ENCODE assay signal across 15 cellular contexts in the genomic region with DNA sequence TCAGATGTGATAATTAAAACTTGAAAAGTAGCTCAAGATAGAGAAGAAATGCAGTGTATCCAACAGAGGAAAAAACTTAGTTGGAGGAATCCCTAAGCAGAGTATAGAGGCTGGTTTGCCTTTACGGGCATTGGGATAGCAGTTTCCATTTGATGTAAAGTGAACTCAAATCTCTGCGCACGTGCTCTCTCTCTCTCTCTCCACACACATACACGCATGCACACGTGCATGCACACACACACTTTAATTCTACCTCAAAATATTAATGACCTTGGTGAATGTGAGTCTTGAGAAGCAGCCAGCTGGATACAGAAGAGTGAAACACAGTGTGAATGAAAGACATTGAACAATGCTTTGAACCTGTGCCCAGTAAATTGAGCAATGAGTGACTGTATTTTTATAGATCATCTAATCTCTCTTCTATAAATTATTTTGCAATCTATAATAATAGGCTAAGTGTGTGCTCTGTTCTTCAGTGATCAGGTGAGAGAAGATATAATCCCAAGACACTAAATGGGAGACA.
DNase-seq lines count a peak whose midpoint lies in the region; ATAC-seq and TF ChIP-seq lines count a peak whose summit lies in the region.
"Had no signal": no experiment of that assay in that cellular context is flagged by ENCODE, and none has a peak within 500 bp of the region (broad histone marks: within the 10 kb centered on the region; RNA-seq: fewer than 3 reads in every experiment).

No MANE protein-coding gene starts in this region.

- no peaks in the 10 kb centered on the region for H3K36me3 ChIP-seq in RWPE2 (ENCODE audit: low read depth)

- DNase-seq in AG10803 (ENCODE audit: low read depth): peak; percentile 24
- DNase-seq in RWPE2 (ENCODE audit: low spot score): no peak
- DNase-seq in cardiac fibroblast (ENCODE audit: low read depth in 2 of 2): peak; percentile 23 to 48
- DNase-seq in foreskin fibroblast: peak; percentile 47 to 69
- DNase-seq in cerebellar cortex (ENCODE audit: low spot score): no peak
- no peak for DNase-seq in RKO (ENCODE audit: low spot score)
- no peak for DNase-seq in NCI-H1436 (lab: John Stamatoyannopoulos, UW)
- DNase-seq in COLO829 (ENCODE audit: low spot score): no peak
- DNase-seq: DMS79, GOT3, KG1, NCI-H1436 treated with DMSO at 0.1 percent for 48 hours, NCI-H2081, NCI-H510A, NCI-H774 had no signal

- no peak for TF ChIP-seq CTCF in AG10803 (conservative IDR thresholded peaks at IDR 0.05; ENCODE audit: low read length)
- TF ChIP-seq CTCF in RWPE2 (IDR thresholded peaks at IDR 0.05; ENCODE audit: poor library complexity, severe bottlenecking): no peak
- no peak for TF ChIP-seq CTCF in cardiac fibroblast (IDR thresholded peaks at IDR 0.05; ENCODE audit: low read depth, low read length)
- TF ChIP-seq CTCF in foreskin fibroblast (IDR thresholded peaks at IDR 0.05; ENCODE audit: low read depth, low read length): no peak

- H3K4me1 ChIP-seq in RWPE2 (ENCODE audit: insufficient read depth, poor library complexity, severe bottlenecking): peaks cover 6% of the 10 kb centered on the region

- no peaks in the 10 kb centered on the region for H3K9me3 ChIP-seq in RWPE2 (ENCODE audit: severe bottlenecking)

- H3K27me3 ChIP-seq in RWPE2 (ENCODE audit: insufficient read depth, poor library complexity, severe bottlenecking): no peaks in the 10 kb centered on the region

- H3K4me3 ChIP-seq in AG10803 (ENCODE audit: low read length): no peak overlapping the region
- no peak overlapping the region for H3K4me3 ChIP-seq in RWPE2 (ENCODE audit: severe bottlenecking)
- no peak overlapping the region for H3K4me3 ChIP-seq in cardiac fibroblast (replicated peaks in 1 of 2; ENCODE audit: low read depth in 2 of 2, low read length in 2 of 2)
- no peak overlapping the region for H3K4me3 ChIP-seq in foreskin fibroblast (ENCODE audit: low read depth in 1 of 2, low read length in 2 of 2)

- peak; percentile 59 for ATAC-seq in RWPE2 (ENCODE audit: low read depth)

- H3K27ac ChIP-seq in RWPE2 (ENCODE audit: poor library complexity, severe bottlenecking): no peak overlapping the region

Comparison
In these comparisons a context has a peak if more than half of its experiments do, and no peak if none do; other contexts are left out.
1. DNase-seq: peak in AG10803 (single experiment), cardiac fibroblast (2 of 2) and foreskin fibroblast (2 of 2); none in RWPE2 (single experiment), cerebellar cortex (single experiment), RKO (single experiment), NCI-H1436 (single experiment) and COLO829 (single experiment).